20 cellular contexts compared by ENCODE assay signal in genomic region chr9:131010482-131011273, GRCh38. TPM values are rescaled to one million over a fixed set of nuclear protein-coding genes. Genes with fewer than 3 reads are reported as not detected.
"Had no signal": no experiment of that assay in that cellular context is flagged by ENCODE, and none has a peak within 500 bp of the region (broad histone marks: within the 10 kb centered on the region; RNA-seq: fewer than 3 reads in every experiment).

No MANE protein-coding gene starts in this region.

- ATAC-seq: activated T-helper 17 cell treated with anti-CD3 and anti-CD28 coated beads, Interleukin-2, amount 50 U/mL, for 72 hours; body of pancreas; effector memory CD8-positive, alpha-beta T cell; lower lobe of right lung; naive thymus-derived CD4-positive, alpha-beta T cell; right cardiac atrium; stimulated activated memory B cell treated with anti-CD40 and anti-IgM and Interleukin-4, amounts not matched to agents 10 μg/mL and 1 μg/mL and 100 μg/mL, for 72 hours; T-helper 17 cell had no signal

- H3K4me1 Mint-ChIP-seq: activated T-helper 17 cell treated with anti-CD3 and anti-CD28 coated beads, Interleukin-2, amount 50 U/mL, for 72 hours; central memory CD8-positive, alpha-beta T cell; immature natural killer cell; stimulated activated memory B cell treated with anti-CD40 and anti-IgM and Interleukin-4, amounts not matched to agents 10 μg/mL and 1 μg/mL and 100 μg/mL, for 72 hours had no signal

- H3K27ac ChIP-seq: lower lobe of right lung had no signal

- H3K4me3 Mint-ChIP-seq: activated CD4-positive, alpha-beta T cell treated with anti-CD3 and anti-CD28 coated beads, Interleukin-2, amount 10 ng/mL, durations not matched to agents 7 days and 5 days; activated naive CD4-positive, alpha-beta T cell treated with anti-CD3 and anti-CD28 coated beads, Interleukin-2, amount 10 ng/mL, durations not matched to agents 7 days and 5 days; activated T-helper 17 cell treated with anti-CD3 and anti-CD28 coated beads, Interleukin-2, amount 50 U/mL, for 72 hours; central memory CD8-positive, alpha-beta T cell; effector memory CD8-positive, alpha-beta T cell; immature natural killer cell; stimulated activated memory B cell treated with anti-CD40 and anti-IgM and Interleukin-4, amounts not matched to agents 10 μg/mL and 1 μg/mL and 100 μg/mL, for 72 hours; T-helper 17 cell had no signal

- H3K36me3 ChIP-seq: lower lobe of right lung had no signal

- H3K9me3 ChIP-seq: body of pancreas, lower lobe of right lung had no signal

- H3K27ac Mint-ChIP-seq: activated CD4-positive, alpha-beta T cell treated with anti-CD3 and anti-CD28 coated beads, Interleukin-2, amount 10 ng/mL, durations not matched to agents 7 days and 5 days; activated naive CD4-positive, alpha-beta T cell treated with anti-CD3 and anti-CD28 coated beads, Interleukin-2, amount 10 ng/mL, durations not matched to agents 7 days and 5 days; activated T-helper 17 cell treated with anti-CD3 and anti-CD28 coated beads, Interleukin-2, amount 50 U/mL, for 72 hours; effector memory CD8-positive, alpha-beta T cell; immature natural killer cell; naive thymus-derived CD4-positive, alpha-beta T cell; progenitor cell of endocrine pancreas; stimulated activated memory B cell treated with anti-CD40 and anti-IgM and Interleukin-4, amounts not matched to agents 10 μg/mL and 1 μg/mL and 100 μg/mL, for 72 hours; T-helper 17 cell had no signal

- H3K36me3 Mint-ChIP-seq: activated naive CD4-positive, alpha-beta T cell treated with anti-CD3 and anti-CD28 coated beads, Interleukin-2, amount 10 ng/mL, durations not matched to agents 7 days and 5 days; immature natural killer cell; naive thymus-derived CD4-positive, alpha-beta T cell; stimulated activated memory B cell treated with anti-CD40 and anti-IgM and Interleukin-4, amounts not matched to agents 10 μg/mL and 1 μg/mL and 100 μg/mL, for 72 hours had no signal

- H3K27me3 ChIP-seq: body of pancreas had no signal

- H3K9me3 Mint-ChIP-seq: activated CD4-positive, alpha-beta T cell treated with anti-CD3 and anti-CD28 coated beads, Interleukin-2, amount 10 ng/mL, durations not matched to agents 7 days and 5 days; activated naive CD4-positive, alpha-beta T cell treated with anti-CD3 and anti-CD28 coated beads, Interleukin-2, amount 10 ng/mL, durations not matched to agents 7 days and 5 days; activated T-helper 17 cell treated with anti-CD3 and anti-CD28 coated beads, Interleukin-2, amount 50 U/mL, for 72 hours; central memory CD8-positive, alpha-beta T cell; effector memory CD8-positive, alpha-beta T cell; immature natural killer cell; naive thymus-derived CD4-positive, alpha-beta T cell; stimulated activated memory B cell treated with anti-CD40 and anti-IgM and Interleukin-4, amounts not matched to agents 10 μg/mL and 1 μg/mL and 100 μg/mL, for 72 hours had no signal

- DNase-seq: activated CD4-positive, alpha-beta T cell treated with anti-CD3 and anti-CD28 coated beads, Interleukin-2, amount 10 ng/mL, durations not matched to agents 7 days and 5 days; activated CD4-positive, CD25-positive, alpha-beta regulatory T cell; activated CD8-positive, alpha-beta memory T cell treated with anti-CD3 and anti-CD28 coated beads for 24 hours; activated naive CD4-positive, alpha-beta T cell treated with anti-CD3 and anti-CD28 coated beads, Interleukin-2, amount 10 ng/mL, durations not matched to agents 7 days and 5 days; body of pancreas; cortex of kidney; effector memory CD8-positive, alpha-beta T cell; immature natural killer cell; lower lobe of right lung; naive thymus-derived CD4-positive, alpha-beta T cell; nucleus accumbens; small intestine; stimulated activated CD4-positive, alpha-beta T cell treated with anti-CD3 and anti-CD28 coated beads, Interleukin-1b, Interleukin-23, amount 100 ng/mL, for 48 hours; T-helper 17 cell; trophoblast cell had no signal

- H3K4me3 ChIP-seq: body of pancreas, lower lobe of right lung had no signal

- H3K4me1 ChIP-seq: lower lobe of right lung had no signal

RNA-seq across cellular contexts. Expression of gene LAMC3, which starts 1.7 kb away (rescaled TPM):
- polyA plus RNA-seq: immature natural killer cell had no signal
